Comparison of ENCODE assay signal across 11 cellular contexts in the genomic region with DNA sequence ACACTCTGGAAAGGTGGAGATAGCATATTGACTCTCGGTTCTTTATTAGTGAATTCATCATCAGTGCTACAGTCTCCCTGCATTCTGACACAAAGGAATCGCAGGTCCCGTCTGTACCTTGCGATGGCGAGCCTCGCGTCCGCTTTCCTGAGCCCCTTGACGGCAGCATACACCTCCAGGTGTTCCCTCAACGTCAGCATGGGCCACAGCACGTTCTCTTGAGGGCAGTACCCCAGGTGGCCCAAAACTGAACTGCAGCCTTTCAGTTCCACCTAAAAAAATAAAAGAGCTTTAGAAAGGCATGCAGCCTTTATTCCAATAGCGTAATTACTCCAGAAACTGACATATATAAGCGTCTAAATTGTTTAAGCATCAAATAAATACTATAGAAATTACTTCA. TPM values are rescaled to one million over a fixed set of nuclear protein-coding genes. Genes with fewer than 3 reads are reported as not detected.
A peak's percentile ranks its signal among the peaks of the same experiment; 100 is the strongest.
DNase-seq lines count a peak whose midpoint lies in the region; ATAC-seq, FAIRE-seq and TF ChIP-seq lines count a peak whose summit lies in the region.
"Had no signal": no experiment of that assay in that cellular context is flagged by ENCODE, and none has a peak within 500 bp of the region (broad histone marks: within the 10 kb centered on the region; RNA-seq: fewer than 3 reads in every experiment).

No MANE protein-coding gene starts in this region.

- peaks cover 2 to 6% of the 10 kb centered on the region in 2 experiments; a peak in 2 of 4 replicates for H3K36me3 ChIP-seq in GM12878 (ENCODE audit: control insufficient read depth in 2 of 2, insufficient read depth in 2 of 2, low read length in 1 of 2)

- no peak for TF ChIP-seq RAD21 in GM12878 (IDR thresholded peaks at IDR 0.05; ENCODE audit: insufficient read depth, low read depth, low read length)

- no TSS peak for BruUV-seq in GM12878 (replicated peaks; lab: Mats Ljungman, UMichigan)

- DNase-seq in D341Med (ENCODE audit: low spot score) (peak; percentile 59), GM12878 (ENCODE audit: low read depth, low spot score) (no peak), mesothelial cell of epicardium (ENCODE audit: low spot score in 2 of 2, unreplicated experiment in 2 of 2) (no peak), NCI-H1930 (lab: John Stamatoyannopoulos, UW) (no peak)
- no peak for DNase-seq in NK-92 treated with Interleukin-12 subunit alpha and Interleukin-12 subunit beta, amount 100 ng/mL, for 24 hours (lab: John Stamatoyannopoulos, UW)
- DNase-seq: NCI-H1092; stimulated activated naive CD8-positive, alpha-beta T cell treated with anti-CD3 and anti-CD28 coated beads, Interleukin-15, Interleukin-2, amounts not matched to agents 100 U/mL and 50 U/mL, for 24 hours had no signal

- H3K9ac ChIP-seq in GM12878 (ENCODE audit: control insufficient read depth, insufficient read depth, low read length): no peak overlapping the region

- H3K36me3 Mint-ChIP-seq in mesothelial cell of epicardium: no peaks in the 10 kb centered on the region

- TF ChIP-seq CTCF in LNCAP (IDR thresholded peaks at IDR 0.05) (peak; percentile 45), GM12878 (IDR thresholded peaks at IDR 0.05 in 2 of 3, conservative IDR thresholded peaks at IDR 0.05 in 1 of 3; ENCODE audit: control insufficient read depth in 2 of 3, extremely low read depth in 1 of 3, insufficient read depth in 1 of 3, low read depth in 3 of 3, low read length in 3 of 3) (0 out of 6 replicates have a peak, but pooled peaks of 2 of the 3 experiments have one; percentile 16 to 25), mesothelial cell of epicardium (IDR thresholded peaks at IDR 0.05; ENCODE audit: unreplicated experiment) (peak; percentile 79)

- H3K4me1 ChIP-seq in GM12878 (ENCODE audit: control insufficient read depth, insufficient read depth, low read length): no peaks in the 10 kb centered on the region

- no peak overlapping the region for H3K4me3 Mint-ChIP-seq in mesothelial cell of epicardium

- no peaks in the 10 kb centered on the region for H3K27me3 ChIP-seq in GM12878 (replicated peaks in 1 of 2; ENCODE audit: control insufficient read depth in 2 of 2, insufficient read depth in 2 of 2, low read length in 1 of 2)

- peaks cover 18% of the 10 kb centered on the region for H3K9me3 Mint-ChIP-seq in mesothelial cell of epicardium

- ATAC-seq in GM12878: 0 out of 3 replicates have a peak, but pooled peaks have one; percentile 42
- no peak for ATAC-seq in GM21528 (IDR thresholded peaks at IDR 0.05; ENCODE audit: low FRiP score, unreplicated experiment)
- ATAC-seq in GM21526 (IDR thresholded peaks at IDR 0.05; ENCODE audit: low FRiP score, unreplicated experiment): no peak
- ATAC-seq: sciatic nerve; stimulated activated naive CD8-positive, alpha-beta T cell treated with anti-CD3 and anti-CD28 coated beads, Interleukin-15, Interleukin-2, amounts not matched to agents 100 U/mL and 50 U/mL, for 24 hours had no signal

- POLR2A ChIA-PET in GM12878 (lab: Charles Lee): interaction anchor here (0.7 kb wide), 1 partner anchor 116 kb away, joined by 5 read pairs; no protein-coding TSS in a partner anchor

- WGBS in GM12878 (ENCODE audit: insufficient coverage, insufficient replicate concordance, low lambda C conversion rate, missing lambda C conversion rate): 72% methylated on average over 13 of the region's 13 CpGs

- no peak for TF ChIP-seq EP300 in GM12878 (IDR thresholded peaks at IDR 0.05; ENCODE audit: borderline replicate concordance in 1 of 2, control insufficient read depth in 1 of 2, low read depth in 2 of 2, low read length in 2 of 2)

- H3K4me2 ChIP-seq in GM12878 (ENCODE audit: control insufficient read depth, insufficient read depth): no peak overlapping the region

- no peak overlapping the region for H2AFZ ChIP-seq in GM12878 (ENCODE audit: control insufficient read depth, low read depth, low read length)

- H3K4me1 Mint-ChIP-seq in mesothelial cell of epicardium: no peaks in the 10 kb centered on the region

- no peaks in the 10 kb centered on the region for H3K79me2 ChIP-seq in GM12878 (ENCODE audit: control insufficient read depth, insufficient read depth, low read length)

- in situ Hi-C loops in GM12878 (cut with MboI): no loop called here

- H3K27ac Mint-ChIP-seq in mesothelial cell of epicardium: no peak overlapping the region

- RAD21 ChIA-PET in GM12878 (lab: Charles Lee; ENCODE audit: unreplicated experiment): no interaction called here

- H4K20me1 ChIP-seq in GM12878 (ENCODE audit: control insufficient read depth, insufficient read depth): no peaks in the 10 kb centered on the region

- no peak overlapping the region for H3K27ac ChIP-seq in GM12878 (ENCODE audit: control insufficient read depth, insufficient read depth)

- no peak for FAIRE-seq in GM12878 (lab: Jason Lieb, UNC)

- intact Hi-C loops in GM12878 (cut with micrococcal nuclease; ENCODE audit: unreplicated experiment): no loop called here

- CTCF ChIA-PET in GM12878 (lab: Yijun Ruan, JAX): interaction anchor here (1.0 kb wide), 1 partner anchor 308 kb away, joined by 5 read pairs; no protein-coding TSS in a partner anchor

- no peak overlapping the region for H3K4me3 ChIP-seq in GM12878

- H3K9me3 ChIP-seq in GM12878 (replicated peaks; ENCODE audit: control insufficient read depth, insufficient read depth, low read length): peaks cover 6% of the 10 kb centered on the region; the same call in 2 of the 3 replicates

- no peak for TF ChIP-seq POLR2A in GM12878 (IDR thresholded peaks at IDR 0.05; ENCODE audit: low read depth, low read length)

- peaks cover 24% of the 10 kb centered on the region for H3K27me3 Mint-ChIP-seq in mesothelial cell of epicardium (ENCODE audit: low read depth)

- SMC1A ChIA-PET in GM12878 (lab: Charles Lee; ENCODE audit: uncharacterized antibody, unreplicated experiment): interaction anchor here (0.6 to 1.5 kb wide), 3 partner anchors 13 to 198 kb away, joined by 3 read pairs; no protein-coding TSS in a partner anchor

TF ChIP-seq in GM12878, 131 proteins besides CTCF, POLR2A, EP300 and RAD21:
- TF ChIP-seq CBX5 (IDR thresholded peaks at IDR 0.05; ENCODE audit: low read depth) (no peak), ZNF217 (IDR thresholded peaks at IDR 0.05) (no peak), BMI1 (IDR thresholded peaks at IDR 0.05; ENCODE audit: borderline replicate concordance) (no peak), MYC (IDR thresholded peaks at IDR 0.05; ENCODE audit: insufficient read depth, insufficient read length, insufficient replicate concordance, low read length, severe bottlenecking) (no peak)

RNA-seq across cellular contexts. Expression of a gene that starts 24.2 kb away (rescaled TPM):
- 24.8 and 31.4 TPM in 2 replicates for total RNA-seq in GM12878 (2013; cell fraction: nucleolus; rRNA removed)
- total RNA-seq in GM12878 (2014; rRNA removed) (0.40 and 0.98 TPM in 2 replicates), GM12878 (2014; rRNA removed; fragmentation: Illumina TruSeq; extraction: Trizol) (0.51 and 0.54 TPM in 2 replicates), GM12878 (2021) (0.24 and 0.49 TPM in 2 replicates), mesothelial cell of epicardium (0.86 to 1.5 TPM (median 1.3 TPM) in 3 replicates)
- polyA plus RNA-seq in GM12878 (2011; ENCODE audit: low read depth): 0.31 TPM
- polyA plus RNA-seq in GM12878 (2011; rRNA removed) (2.9 and 5.0 TPM in 2 replicates), GM12878 (2014; fragmentation: Illumina TruSeq; extraction: Trizol) (0.37 and 1.6 TPM in 2 replicates), GM12878 (2014; fragmentation: Nextera tagmentation; extraction: Ambion mirVana) (under 1 TPM; under 0.01 to 0.02 TPM), GM12878 (2014; rRNA removed) (0.26 and 0.30 TPM in 2 replicates), GM12878 (2016; fragmentation: Nextera tagmentation; extraction: Ambion mirVana) (under 1 TPM; 0.01 to 0.03 TPM)
- polyA plus RNA-seq in GM12878 (2011; cell fraction: cytosol; rRNA removed): 0.67 and 0.93 TPM in 2 replicates
- polyA plus RNA-seq in GM12878 (2011; cell fraction: nucleus; rRNA removed): 9.8 and 10.0 TPM in 2 replicates
- polyA plus RNA-seq in GM12878 (2012): 0.43 and 0.60 TPM in 2 replicates
- 12.2 and 12.9 TPM in 2 replicates for polyA minus RNA-seq in GM12878 (2011; rRNA and poly(A)+ RNA removed)
- polyA minus RNA-seq in GM12878 (2011; cell fraction: cytosol; rRNA and poly(A)+ RNA removed): 1.1 and 1.4 TPM in 2 replicates
- 14.7 and 23.8 TPM in 2 replicates for polyA minus RNA-seq in GM12878 (2011; cell fraction: nucleus; rRNA and poly(A)+ RNA removed)

RNA-seq across cellular contexts. Expression of a gene that starts 56.8 kb away (rescaled TPM):
- 81.0 and 84.3 TPM in 2 replicates for total RNA-seq in GM12878 (2013; cell fraction: nucleolus; rRNA removed)
- total RNA-seq in GM12878 (2014; rRNA removed) (15.6 and 18.1 TPM in 2 replicates), GM12878 (2014; rRNA removed; fragmentation: Illumina TruSeq; extraction: Trizol) (19.5 and 21.4 TPM in 2 replicates), GM12878 (2021) (13.7 and 14.3 TPM in 2 replicates), mesothelial cell of epicardium (0.11 to 0.79 TPM (median 0.42 TPM) in 3 replicates)
- 3.5 TPM for polyA plus RNA-seq in GM12878 (2011; ENCODE audit: low read depth)
- polyA plus RNA-seq in GM12878 (2011; rRNA removed) (36.9 and 53.4 TPM in 2 replicates), GM12878 (2014; fragmentation: Illumina TruSeq; extraction: Trizol) (15.6 and 18.6 TPM in 2 replicates), GM12878 (2014; fragmentation: Nextera tagmentation; extraction: Ambion mirVana) (10 to 100 TPM in 1 of 2 experiments, 1 to 10 TPM in 1; 9.0 to 10.1 TPM), GM12878 (2014; rRNA removed) (7.6 and 11.5 TPM in 2 replicates), GM12878 (2016; fragmentation: Nextera tagmentation; extraction: Ambion mirVana) (1 to 10 TPM; 6.8 to 7.0 TPM)
- 14.2 and 15.0 TPM in 2 replicates for polyA plus RNA-seq in GM12878 (2011; cell fraction: cytosol; rRNA removed)
- polyA plus RNA-seq in GM12878 (2011; cell fraction: nucleus; rRNA removed): 53.3 and 57.0 TPM in 2 replicates
- 4.8 and 7.9 TPM in 2 replicates for polyA plus RNA-seq in GM12878 (2012)
- 41.5 and 47.3 TPM in 2 replicates for polyA minus RNA-seq in GM12878 (2011; rRNA and poly(A)+ RNA removed)
- polyA minus RNA-seq in GM12878 (2011; cell fraction: cytosol; rRNA and poly(A)+ RNA removed): 10.6 and 16.2 TPM in 2 replicates
- polyA minus RNA-seq in GM12878 (2011; cell fraction: nucleus; rRNA and poly(A)+ RNA removed): 55.2 and 78.9 TPM in 2 replicates

Comparison
In these comparisons a context has a peak if more than half of its experiments do, and no peak if none do; other contexts are left out.
1. CTCF ChIP-seq: peak in every context shown above with its lines; median percentile 79 in mesothelial cell of epicardium; 45 in LNCAP; 20 in GM12878.